Comparison of ENCODE assay signal across 6 cellular contexts in the genomic region with DNA sequence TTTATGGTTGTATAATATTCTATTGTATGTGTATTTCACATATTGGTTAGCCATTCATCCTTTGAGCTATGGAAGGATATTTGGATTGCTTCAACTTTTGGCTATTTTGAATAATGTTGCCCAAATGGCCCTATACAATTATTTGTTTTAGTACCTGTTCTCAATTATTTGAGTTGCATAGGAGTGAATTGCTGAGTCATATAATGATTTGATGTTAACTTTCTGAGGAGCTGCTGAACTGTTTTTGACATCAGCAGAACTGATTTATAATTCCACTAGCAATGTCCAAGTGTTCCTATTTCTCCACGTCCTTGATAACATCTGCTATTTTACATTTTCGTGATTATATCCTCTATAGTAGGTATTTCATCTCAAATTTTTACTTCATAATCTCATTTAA.
"Had no signal": no experiment of that assay in that cellular context is flagged by ENCODE, and none has a peak within 500 bp of the region (broad histone marks: within the 10 kb centered on the region; RNA-seq: fewer than 3 reads in every experiment).

No MANE protein-coding gene starts in this region.

- H3K4me2 ChIP-seq: GM23338 had no signal

- H3K4me3 ChIP-seq: GM23338 had no signal

- FAIRE-seq: H1 had no signal

- ATAC-seq: GM23338 had no signal

- DNase-seq: H9, HCEC 1CT, KG1 had no signal

- H3K27ac ChIP-seq: HL-60 had no signal
